Comparison of ENCODE assay signal across 30 cellular contexts in genomic region chr15:58049520-58050227, GRCh38. TPM values are rescaled to one million over a fixed set of nuclear protein-coding genes. Genes with fewer than 3 reads are reported as not detected.
"Had no signal": no experiment of that assay in that cellular context is flagged by ENCODE, and none has a peak within 500 bp of the region (broad histone marks: within the 10 kb centered on the region; RNA-seq: fewer than 3 reads in every experiment).

No MANE protein-coding gene starts in this region.

- H3K27me3 ChIP-seq: ascending aorta, body of pancreas had no signal

- H3K4me1 ChIP-seq: ascending aorta had no signal

- FAIRE-seq: bronchial epithelial cell had no signal

- DNase-seq: activated CD4-positive, alpha-beta T cell treated with anti-CD3 and anti-CD28 coated beads for 4 hours; activated CD4-positive, alpha-beta T cell treated with anti-CD3 and anti-CD28 coated beads, Interleukin-2, amount 50 U/mL, for 48 hours; activated CD8-positive, alpha-beta memory T cell treated with anti-CD3 and anti-CD28 coated beads, Interleukin-2, amount 10 ng/mL, durations not matched to agents 7 days and 5 days; activated effector memory CD4-positive, alpha-beta T cell treated with anti-CD3 and anti-CD28 coated beads, Interleukin-2, amount 50 U/mL, for 16 hours; activated naive CD4-positive, alpha-beta T cell treated with Interleukin-2 at 50 U/mL for 16 hours; activated naive CD8-positive, alpha-beta T cell treated with anti-CD3 and anti-CD28 coated beads, Interleukin-2, amount 50 U/mL, for 24 hours; activated T-cell treated with anti-CD3 and anti-CD28 coated beads, Interleukin-2, amount 50 U/mL, for 4 hours; amniotic stem cell; body of pancreas; central memory CD4-positive, alpha-beta T cell; KG1; NCI-H1092; NCI-H1417 treated with DMSO at 0.1 percent for 48 hours; NCI-H1694; NCI-H2029; NCI-H510A treated with DMSO at 0.1 percent for 48 hours; NCI-H69; NK-92 treated with Interleukin-12 subunit alpha and Interleukin-12 subunit beta, amount 100 ng/mL, for 24 hours; OCI-M1; RPMI8226; T-cell; T-helper 2 cell; T1000 had no signal

- H3K36me3 ChIP-seq: ascending aorta had no signal

- H3K9me3 ChIP-seq: ascending aorta, body of pancreas had no signal

- ATAC-seq: activated CD8-positive, alpha-beta memory T cell treated with anti-CD3 and anti-CD28 coated beads, Interleukin-2, amount 10 ng/mL, durations not matched to agents 7 days and 5 days; activated naive CD4-positive, alpha-beta T cell treated with anti-CD3 and anti-CD28 coated beads, Interleukin-2, amount 50 U/mL, for 72 hours; activated naive CD8-positive, alpha-beta T cell treated with anti-CD3 and anti-CD28 coated beads, Interleukin-2, amount 50 U/mL, for 24 hours; activated T-cell treated with anti-CD3 and anti-CD28 coated beads, Interleukin-2, amount 50 U/mL, for 4 hours; body of pancreas; Panc1; Right ventricle myocardium inferior; T-cell had no signal

- H3K27ac ChIP-seq: ascending aorta, body of pancreas, SK-N-MC, VCaP had no signal

- H3K4me3 ChIP-seq: ascending aorta, body of pancreas, SK-N-MC had no signal

RNA-seq across cellular contexts. Expression of gene ALDH1A2, which starts 15.8 kb away (rescaled TPM):
- total RNA-seq: activated naive CD4-positive, alpha-beta T cell treated with anti-CD3 and anti-CD28 coated beads, Interleukin-2, amount 50 U/mL, for 72 hours had no signal
